ENCODE assay signal across 34 cellular contexts in the genomic region with DNA sequence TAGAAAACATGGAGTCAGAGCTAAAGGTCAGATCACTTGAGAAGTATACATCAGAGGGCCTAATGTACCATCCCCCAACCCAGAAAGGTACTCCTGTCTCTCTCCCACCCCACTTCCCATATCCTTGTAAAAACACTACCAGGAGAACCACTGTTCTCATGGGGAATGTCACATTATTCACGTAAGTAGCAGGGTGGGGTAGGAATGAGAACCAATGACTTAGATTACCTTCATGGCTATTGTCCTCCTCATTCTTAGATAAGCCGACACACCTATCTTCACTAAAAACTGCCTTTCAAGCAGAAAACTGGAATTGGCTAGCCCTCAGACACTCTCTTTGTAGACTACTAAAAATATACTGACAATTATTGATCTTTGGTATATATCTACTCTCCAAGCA.
"Had no signal": no experiment of that assay in that cellular context is flagged by ENCODE, and none has a peak within 500 bp of the region (broad histone marks: within the 10 kb centered on the region; RNA-seq: fewer than 3 reads in every experiment).

No MANE protein-coding gene starts in this region.

- H3K36me3 Mint-ChIP-seq: activated naive CD4-positive, alpha-beta T cell treated with anti-CD3 and anti-CD28 coated beads, Interleukin-2, amount 50 U/mL, for 72 hours had no signal

- H3K9me3 ChIP-seq: adrenal gland, body of pancreas, breast epithelium had no signal

- ATAC-seq: activated naive CD4-positive, alpha-beta T cell treated with anti-CD3 and anti-CD28 coated beads, Interleukin-2, amount 50 U/mL, for 72 hours; activated T-cell treated with anti-CD3 and anti-CD28 coated beads, Interleukin-2, amount 50 U/mL, for 4 hours; activated T-cell treated with anti-CD3 and anti-CD28 coated beads, Interleukin-2, amount 50 U/mL, for 72 hours; activated T-helper 17 cell treated with anti-CD3 and anti-CD28 coated beads, Interleukin-2, amount 50 U/mL, for 72 hours; body of pancreas had no signal

- H3K27me3 Mint-ChIP-seq: activated B cell treated with CpG ODN at 0.5 μM for 24 hours; activated CD4-positive, alpha-beta memory T cell treated with anti-CD3 and anti-CD28 coated beads for 36 hours; activated CD4-positive, alpha-beta T cell treated with anti-CD3 and anti-CD28 coated beads, Interleukin-2, amount 10 ng/mL, durations not matched to agents 24 days and 14 days; activated naive CD8-positive, alpha-beta T cell treated with anti-CD3 and anti-CD28 coated beads for 36 hours; activated T-helper 17 cell treated with anti-CD3 and anti-CD28 coated beads, Interleukin-2, amount 50 U/mL, for 72 hours had no signal

- H3K4me1 ChIP-seq: body of pancreas, breast epithelium had no signal

- H3K4me3 Mint-ChIP-seq: activated B cell treated with CpG ODN at 0.5 μM for 24 hours; activated CD4-positive, alpha-beta memory T cell treated with anti-CD3 and anti-CD28 coated beads for 36 hours; activated CD4-positive, alpha-beta T cell treated with anti-CD3 and anti-CD28 coated beads, Interleukin-2, amount 10 ng/mL, durations not matched to agents 24 days and 14 days; activated naive CD4-positive, alpha-beta T cell treated with anti-CD3 and anti-CD28 coated beads for 36 hours; activated naive CD8-positive, alpha-beta T cell treated with anti-CD3 and anti-CD28 coated beads for 36 hours; activated T-cell treated with anti-CD3 and anti-CD28 coated beads, Interleukin-2, amount 50 U/mL, for 4 hours; activated T-cell treated with anti-CD3 and anti-CD28 coated beads, Interleukin-2, amount 50 U/mL, for 72 hours; activated T-helper 1 cell treated with anti-CD3 and anti-CD28 coated beads, Interleukin-12 subunit alpha, Interleukin-12 subunit beta, Interleukin-2, Interleukin-4 antibody, amounts not matched to agents 30 ng/mL and 10 ng/mL and 1 ng/mL, durations not matched to agents 14 hours and 24 hours and 36 hours; activated T-helper 17 cell treated with anti-CD3 and anti-CD28 coated beads, Interleukin-2, amount 50 U/mL, for 72 hours; T-helper 1 cell treated with Interleukin-12 subunit alpha and Interleukin-12 subunit beta and Interleukin-4 antibody, amounts not matched to agents 30 μg/mL and 1 μg/mL, for 36 hours; T-helper 2 cell treated with Interferon-gamma antibody and Interleukin-4, amounts not matched to agents 5 μg/mL and 100 μg/mL, for 36 hours had no signal

- H3K27ac ChIP-seq: adrenal gland, body of pancreas, brain microvascular endothelial cell, breast epithelium, VCaP had no signal

- H3K4me3 ChIP-seq: adrenal gland, body of pancreas, breast epithelium had no signal

- DNase-seq: activated B cell treated with CpG ODN at 0.5 μM for 24 hours; activated CD4-positive, alpha-beta memory T cell treated with anti-CD3 and anti-CD28 coated beads for 36 hours; activated CD4-positive, alpha-beta T cell treated with anti-CD3 and anti-CD28 coated beads for 4 hours; activated CD4-positive, alpha-beta T cell treated with anti-CD3 and anti-CD28 coated beads, Interleukin-2, amount 10 ng/mL, durations not matched to agents 24 days and 14 days; activated CD4-positive, alpha-beta T cell treated with anti-CD3 and anti-CD28 coated beads, Interleukin-2, amount 50 U/mL, for 1 hour; activated CD4-positive, alpha-beta T cell treated with anti-CD3 and anti-CD28 coated beads, Interleukin-2, amount 50 U/mL, for 4 hours; activated CD4-positive, CD25-positive, alpha-beta regulatory T cell treated with anti-CD3 and anti-CD28 coated beads, Interleukin-2, amount 50 U/mL, for 72 hours; activated CD8-positive, alpha-beta memory T cell treated with anti-CD3 and anti-CD28 coated beads, Interleukin-2, amount 50 U/mL, for 4 hours; activated effector memory CD4-positive, alpha-beta T cell treated with anti-CD3 and anti-CD28 coated beads, Interleukin-2, amount 50 U/mL, for 16 hours; activated gamma-delta T cell treated with Interleukin-2 at 50 U/mL for 16 hours; activated naive CD4-positive, alpha-beta T cell; activated naive CD4-positive, alpha-beta T cell treated with anti-CD3 and anti-CD28 coated beads for 36 hours; activated naive CD4-positive, alpha-beta T cell treated with anti-CD3 and anti-CD28 coated beads, Interleukin-2, amount 50 U/mL, for 16 hours; activated naive CD8-positive, alpha-beta T cell treated with anti-CD3 and anti-CD28 coated beads for 36 hours; activated T-cell treated with anti-CD3 and anti-CD28 coated beads for 4 hours; activated T-cell treated with anti-CD3 and anti-CD28 coated beads, Interleukin-2, amount 50 U/mL, for 1 hour; activated T-cell treated with anti-CD3 and anti-CD28 coated beads, Interleukin-2, amount 50 U/mL, for 4 hours; activated T-cell treated with anti-CD3 and anti-CD28 coated beads, Interleukin-2, amount 50 U/mL, for 72 hours; adrenal gland; amniotic stem cell; aorta; body of pancreas; brain microvascular endothelial cell; central memory CD4-positive, alpha-beta T cell; T-helper 1 cell; T-helper 2 cell; T-helper 9 cell had no signal

- H3K27me3 ChIP-seq: adrenal gland, body of pancreas, brain microvascular endothelial cell, breast epithelium had no signal

- H3K36me3 ChIP-seq: adrenal gland, breast epithelium had no signal

- H3K9me3 Mint-ChIP-seq: activated B cell treated with CpG ODN at 0.5 μM for 24 hours; activated CD4-positive, alpha-beta memory T cell treated with anti-CD3 and anti-CD28 coated beads for 36 hours; activated CD4-positive, alpha-beta T cell treated with anti-CD3 and anti-CD28 coated beads, Interleukin-2, amount 10 ng/mL, durations not matched to agents 24 days and 14 days; activated naive CD4-positive, alpha-beta T cell treated with anti-CD3 and anti-CD28 coated beads for 36 hours; activated naive CD4-positive, alpha-beta T cell treated with anti-CD3 and anti-CD28 coated beads, Interleukin-2, amount 50 U/mL, for 72 hours; activated naive CD8-positive, alpha-beta T cell treated with anti-CD3 and anti-CD28 coated beads for 36 hours; activated T-cell treated with anti-CD3 and anti-CD28 coated beads, Interleukin-2, amount 50 U/mL, for 4 hours; activated T-cell treated with anti-CD3 and anti-CD28 coated beads, Interleukin-2, amount 50 U/mL, for 72 hours; activated T-helper 1 cell treated with anti-CD3 and anti-CD28 coated beads, Interleukin-12 subunit alpha, Interleukin-12 subunit beta, Interleukin-2, Interleukin-4 antibody, amounts not matched to agents 30 ng/mL and 10 ng/mL and 1 ng/mL, durations not matched to agents 14 hours and 24 hours and 36 hours; activated T-helper 17 cell treated with anti-CD3 and anti-CD28 coated beads, Interleukin-2, amount 50 U/mL, for 72 hours; T-helper 1 cell treated with Interleukin-12 subunit alpha and Interleukin-12 subunit beta and Interleukin-4 antibody, amounts not matched to agents 30 μg/mL and 1 μg/mL, for 36 hours; T-helper 2 cell treated with Interferon-gamma antibody and Interleukin-4, amounts not matched to agents 5 μg/mL and 100 μg/mL, for 36 hours had no signal

- H3K27ac Mint-ChIP-seq: activated B cell treated with CpG ODN at 0.5 μM for 24 hours; activated CD4-positive, alpha-beta memory T cell treated with anti-CD3 and anti-CD28 coated beads for 36 hours; activated CD4-positive, alpha-beta T cell treated with anti-CD3 and anti-CD28 coated beads, Interleukin-2, amount 10 ng/mL, durations not matched to agents 24 days and 14 days; activated naive CD4-positive, alpha-beta T cell treated with anti-CD3 and anti-CD28 coated beads for 36 hours; activated naive CD8-positive, alpha-beta T cell treated with anti-CD3 and anti-CD28 coated beads for 36 hours; activated T-helper 1 cell treated with anti-CD3 and anti-CD28 coated beads, Interleukin-12 subunit alpha, Interleukin-12 subunit beta, Interleukin-2, Interleukin-4 antibody, amounts not matched to agents 30 ng/mL and 10 ng/mL and 1 ng/mL, durations not matched to agents 14 hours and 24 hours and 36 hours; activated T-helper 17 cell treated with anti-CD3 and anti-CD28 coated beads, Interleukin-2, amount 50 U/mL, for 72 hours; T-helper 1 cell treated with Interleukin-12 subunit alpha and Interleukin-12 subunit beta and Interleukin-4 antibody, amounts not matched to agents 30 μg/mL and 1 μg/mL, for 36 hours; T-helper 2 cell treated with Interferon-gamma antibody and Interleukin-4, amounts not matched to agents 5 μg/mL and 100 μg/mL, for 36 hours had no signal

- H3K4me1 Mint-ChIP-seq: activated B cell treated with CpG ODN at 0.5 μM for 24 hours; activated CD4-positive, alpha-beta T cell treated with anti-CD3 and anti-CD28 coated beads, Interleukin-2, amount 10 ng/mL, durations not matched to agents 24 days and 14 days; activated T-helper 17 cell treated with anti-CD3 and anti-CD28 coated beads, Interleukin-2, amount 50 U/mL, for 72 hours had no signal
